Comparison of ENCODE assay signal across 1 cellular context in genomic region chr1:215728206-215728605, GRCh38.
TF ChIP-seq lines count a peak whose summit lies in the region.

No MANE protein-coding gene starts in this region.

TF ChIP-seq in GM23338, 12 proteins besides CTCF, POLR2A, EP300 and RAD21:
- TF ChIP-seq, protein P1, sequence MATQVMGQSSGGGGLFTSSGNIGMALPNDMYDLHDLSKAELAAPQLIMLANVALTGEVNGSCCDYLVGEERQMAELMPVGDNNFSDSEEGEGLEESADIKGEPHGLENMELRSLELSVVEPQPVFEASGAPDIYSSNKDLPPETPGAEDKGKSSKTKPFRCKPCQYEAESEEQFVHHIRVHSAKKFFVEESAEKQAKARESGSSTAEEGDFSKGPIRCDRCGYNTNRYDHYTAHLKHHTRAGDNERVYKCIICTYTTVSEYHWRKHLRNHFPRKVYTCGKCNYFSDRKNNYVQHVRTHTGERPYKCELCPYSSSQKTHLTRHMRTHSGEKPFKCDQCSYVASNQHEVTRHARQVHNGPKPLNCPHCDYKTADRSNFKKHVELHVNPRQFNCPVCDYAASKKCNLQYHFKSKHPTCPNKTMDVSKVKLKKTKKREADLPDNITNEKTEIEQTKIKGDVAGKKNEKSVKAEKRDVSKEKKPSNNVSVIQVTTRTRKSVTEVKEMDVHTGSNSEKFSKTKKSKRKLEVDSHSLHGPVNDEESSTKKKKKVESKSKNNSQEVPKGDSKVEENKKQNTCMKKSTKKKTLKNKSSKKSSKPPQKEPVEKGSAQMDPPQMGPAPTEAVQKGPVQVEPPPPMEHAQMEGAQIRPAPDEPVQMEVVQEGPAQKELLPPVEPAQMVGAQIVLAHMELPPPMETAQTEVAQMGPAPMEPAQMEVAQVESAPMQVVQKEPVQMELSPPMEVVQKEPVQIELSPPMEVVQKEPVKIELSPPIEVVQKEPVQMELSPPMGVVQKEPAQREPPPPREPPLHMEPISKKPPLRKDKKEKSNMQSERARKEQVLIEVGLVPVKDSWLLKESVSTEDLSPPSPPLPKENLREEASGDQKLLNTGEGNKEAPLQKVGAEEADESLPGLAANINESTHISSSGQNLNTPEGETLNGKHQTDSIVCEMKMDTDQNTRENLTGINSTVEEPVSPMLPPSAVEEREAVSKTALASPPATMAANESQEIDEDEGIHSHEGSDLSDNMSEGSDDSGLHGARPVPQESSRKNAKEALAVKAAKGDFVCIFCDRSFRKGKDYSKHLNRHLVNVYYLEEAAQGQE (IDR thresholded peaks at IDR 0.05; ENCODE audit: unreplicated experiment), result no peak
- TF ChIP-seq ZNF331 (CRISPR knock-in tag; IDR thresholded peaks at IDR 0.05; ENCODE audit: low read depth) (no peak), ZNF114 (CRISPR knock-in tag; IDR thresholded peaks at IDR 0.05) (no peak), EZH2phosphoT487 (IDR thresholded peaks at IDR 0.05; ENCODE audit: unreplicated experiment) (no peak), JUNB (IDR thresholded peaks at IDR 0.05; ENCODE audit: unreplicated experiment) (no peak), NANOG (IDR thresholded peaks at IDR 0.05; ENCODE audit: borderline replicate concordance) (no peak), EZH2 (IDR thresholded peaks at IDR 0.05; ENCODE audit: low read depth, unreplicated experiment) (no peak), ZNF462 (CRISPR knock-in tag; IDR thresholded peaks at IDR 0.05) (no peak), STAT1 (IDR thresholded peaks at IDR 0.05; ENCODE audit: unreplicated experiment) (no peak), CREB1 (CRISPR knock-in tag; IDR thresholded peaks at IDR 0.05; ENCODE audit: low read depth) (no peak), POLR2AphosphoS5 (IDR thresholded peaks at IDR 0.05; ENCODE audit: low read depth) (no peak)
- TF ChIP-seq, protein P2, sequence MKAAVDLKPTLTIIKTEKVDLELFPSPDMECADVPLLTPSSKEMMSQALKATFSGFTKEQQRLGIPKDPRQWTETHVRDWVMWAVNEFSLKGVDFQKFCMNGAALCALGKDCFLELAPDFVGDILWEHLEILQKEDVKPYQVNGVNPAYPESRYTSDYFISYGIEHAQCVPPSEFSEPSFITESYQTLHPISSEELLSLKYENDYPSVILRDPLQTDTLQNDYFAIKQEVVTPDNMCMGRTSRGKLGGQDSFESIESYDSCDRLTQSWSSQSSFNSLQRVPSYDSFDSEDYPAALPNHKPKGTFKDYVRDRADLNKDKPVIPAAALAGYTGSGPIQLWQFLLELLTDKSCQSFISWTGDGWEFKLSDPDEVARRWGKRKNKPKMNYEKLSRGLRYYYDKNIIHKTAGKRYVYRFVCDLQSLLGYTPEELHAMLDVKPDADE (IDR thresholded peaks at IDR 0.05), result no peak
